11 cellular contexts compared by ENCODE assay signal in the genomic region with DNA sequence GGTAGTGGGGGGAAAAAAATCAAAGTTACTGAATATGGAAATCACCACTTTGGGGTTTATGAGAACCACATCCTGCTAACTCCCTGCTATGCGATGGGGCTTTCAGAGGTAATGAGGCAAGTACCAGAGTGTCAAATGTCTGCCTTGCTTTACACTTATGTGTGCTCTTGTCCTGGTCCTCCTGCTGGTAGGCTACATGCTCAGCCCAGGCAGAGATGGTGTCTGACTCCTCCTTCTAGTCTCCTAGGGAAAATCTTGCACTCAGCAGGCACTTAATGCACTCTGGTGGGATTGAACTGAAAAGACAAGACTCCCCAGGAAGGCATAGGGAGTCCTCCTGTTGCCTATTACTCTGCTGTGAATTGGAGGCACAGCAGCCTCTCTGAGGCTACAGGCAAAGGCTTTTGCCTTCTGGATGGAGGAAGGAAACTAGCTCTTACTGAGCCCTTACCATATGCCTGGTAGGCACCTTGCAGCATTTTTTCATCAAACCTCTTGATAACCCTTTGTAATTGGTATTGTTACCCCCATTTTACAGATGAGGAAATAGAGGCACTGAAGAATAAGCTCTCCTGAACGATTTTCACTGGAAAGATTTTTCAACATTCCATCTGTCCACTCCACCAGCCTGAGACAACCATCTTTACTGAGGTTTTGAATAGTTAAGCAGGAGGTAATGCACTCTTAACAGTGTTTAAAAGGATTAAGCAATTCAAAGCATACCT.
DNase-seq lines count a peak whose midpoint lies in the region; ATAC-seq and TF ChIP-seq lines count a peak whose summit lies in the region.
"Had no signal": no experiment of that assay in that cellular context is flagged by ENCODE, and none has a peak within 500 bp of the region (broad histone marks: within the 10 kb centered on the region; RNA-seq: fewer than 3 reads in every experiment).

No MANE protein-coding gene starts in this region.

- H3K36me3 Mint-ChIP-seq in activated CD8-positive, alpha-beta T cell treated with anti-CD3 and anti-CD28 coated beads for 36 hours (ENCODE audit: low read depth), result no peaks in the 10 kb centered on the region
- H3K36me3 Mint-ChIP-seq in activated CD8-positive, alpha-beta T cell treated with anti-CD3 and anti-CD28 coated beads, Interleukin-2, amount 10 ng/mL, durations not matched to agents 7 days and 5 days (ENCODE audit: low read depth), result no peaks in the 10 kb centered on the region
- no peaks in the 10 kb centered on the region for H3K36me3 Mint-ChIP-seq in GM23338 (ENCODE audit: low read depth)

- peaks cover 24% of the 10 kb centered on the region for H3K27me3 Mint-ChIP-seq in activated CD8-positive, alpha-beta T cell treated with anti-CD3 and anti-CD28 coated beads for 36 hours
- H3K27me3 Mint-ChIP-seq in activated CD8-positive, alpha-beta T cell treated with anti-CD3 and anti-CD28 coated beads, Interleukin-2, amount 10 ng/mL, durations not matched to agents 7 days and 5 days (ENCODE audit: low read depth), result peaks cover 13% of the 10 kb centered on the region
- peaks cover 4% of the 10 kb centered on the region for H3K27me3 Mint-ChIP-seq in GM23338 (ENCODE audit: insufficient read depth, low read depth, poor library complexity)

- H3F3A ChIP-seq in GM23338 (replicated peaks; ENCODE audit: low read depth), result no peaks in the 10 kb centered on the region

- H2AFZ ChIP-seq in GM23338, result no peak overlapping the region

- H3K79me2 ChIP-seq in GM23338 (replicated peaks; ENCODE audit: insufficient read depth), result no peaks in the 10 kb centered on the region

- no peak overlapping the region for H3K4me3 Mint-ChIP-seq in activated CD8-positive, alpha-beta T cell treated with anti-CD3 and anti-CD28 coated beads for 36 hours
- no peak overlapping the region for H3K4me3 Mint-ChIP-seq in activated CD8-positive, alpha-beta T cell treated with anti-CD3 and anti-CD28 coated beads, Interleukin-2, amount 10 ng/mL, durations not matched to agents 7 days and 5 days
- H3K4me3 Mint-ChIP-seq in GM23338, result no peak overlapping the region
- H3K4me3 Mint-ChIP-seq: activated B cell treated with CpG ODN at 0.5 μM for 24 hours had no signal

- intact Hi-C loops in activated CD8-positive, alpha-beta T cell treated with anti-CD3 and anti-CD28 coated beads for 36 hours (cut with micrococcal nuclease), result no loop called here

- H3K4me1 Mint-ChIP-seq in activated CD8-positive, alpha-beta T cell treated with anti-CD3 and anti-CD28 coated beads for 36 hours (ENCODE audit: low read depth), result peaks cover 6% of the 10 kb centered on the region
- peaks cover 7% of the 10 kb centered on the region for H3K4me1 Mint-ChIP-seq in activated CD8-positive, alpha-beta T cell treated with anti-CD3 and anti-CD28 coated beads, Interleukin-2, amount 10 ng/mL, durations not matched to agents 7 days and 5 days (ENCODE audit: low read depth)
- H3K4me1 Mint-ChIP-seq in GM23338, result peaks cover 7% of the 10 kb centered on the region; the same call in 2 of the 3 replicates

- peaks cover 6% of the 10 kb centered on the region for H3K9me2 ChIP-seq in GM23338 (ENCODE audit: insufficient read depth)

- H3K4me2 ChIP-seq in GM23338, result no peak overlapping the region

- no peak overlapping the region for H3K27ac Mint-ChIP-seq in activated CD8-positive, alpha-beta T cell treated with anti-CD3 and anti-CD28 coated beads for 36 hours
- H3K27ac Mint-ChIP-seq in activated CD8-positive, alpha-beta T cell treated with anti-CD3 and anti-CD28 coated beads, Interleukin-2, amount 10 ng/mL, durations not matched to agents 7 days and 5 days, result no peak overlapping the region
- H3K27ac Mint-ChIP-seq in GM23338, result no peak overlapping the region
- H3K27ac Mint-ChIP-seq: activated B cell treated with CpG ODN at 0.5 μM for 24 hours had no signal

- POLR2A ChIA-PET in activated CD8-positive, alpha-beta T cell treated with anti-CD3 and anti-CD28 coated beads for 36 hours (lab: Charles Lee), result no interaction called here
- POLR2A ChIA-PET in activated CD8-positive, alpha-beta T cell treated with anti-CD3 and anti-CD28 coated beads, Interleukin-2, amount 10 ng/mL, durations not matched to agents 7 days and 5 days (lab: Charles Lee), result no interaction called here

- CTCF ChIA-PET in activated CD8-positive, alpha-beta T cell treated with anti-CD3 and anti-CD28 coated beads for 36 hours (lab: Charles Lee), result interaction anchor here (3.8 kb wide), 1 partner anchor 15 kb away, joined by 15 read pairs; no protein-coding TSS in a partner anchor
- CTCF ChIA-PET in activated CD8-positive, alpha-beta T cell treated with anti-CD3 and anti-CD28 coated beads, Interleukin-2, amount 10 ng/mL, durations not matched to agents 7 days and 5 days (lab: Charles Lee), result interaction anchor here (1.5 kb wide), 1 partner anchor 11 kb away, joined by 4 read pairs; no protein-coding TSS in a partner anchor

- H3K9me3 Mint-ChIP-seq in activated CD8-positive, alpha-beta T cell treated with anti-CD3 and anti-CD28 coated beads for 36 hours, result no peaks in the 10 kb centered on the region
- no peaks in the 10 kb centered on the region for H3K9me3 Mint-ChIP-seq in activated CD8-positive, alpha-beta T cell treated with anti-CD3 and anti-CD28 coated beads, Interleukin-2, amount 10 ng/mL, durations not matched to agents 7 days and 5 days (ENCODE audit: insufficient read depth)
- no peaks in the 10 kb centered on the region for H3K9me3 Mint-ChIP-seq in GM23338
- H3K9me3 Mint-ChIP-seq: activated B cell treated with CpG ODN at 0.5 μM for 24 hours had no signal

- ATAC-seq in activated CD8-positive, alpha-beta T cell treated with anti-CD3 and anti-CD28 coated beads for 36 hours, result peak; percentile 64
- no peak for ATAC-seq in activated CD8-positive, alpha-beta T cell treated with anti-CD3 and anti-CD28 coated beads, Interleukin-2, amount 10 ng/mL, durations not matched to agents 7 days and 5 days
- peak; percentile 78 for ATAC-seq in GM23338
- peak; percentile 96 for ATAC-seq in HG03432 (IDR thresholded peaks at IDR 0.05; ENCODE audit: unreplicated experiment)
- ATAC-seq in stimulated activated naive CD8-positive, alpha-beta T cell treated with anti-CD3 and anti-CD28 coated beads, Interleukin-15, Interleukin-2, amounts not matched to agents 100 U/mL and 50 U/mL, for 24 hours, result peak; percentile 61

- H3K27ac ChIP-seq in GM23338 (ENCODE audit: low read depth) (no peak overlapping the region), WERI-Rb-1 (no peak overlapping the region)
- H3K27ac ChIP-seq: adrenal gland had no signal

- no peak overlapping the region for H3K4me3 ChIP-seq in GM23338
- H3K4me3 ChIP-seq in WERI-Rb-1 (ENCODE audit: low read depth, low read length), result no peak overlapping the region
- H3K4me3 ChIP-seq: adrenal gland had no signal

- DNase-seq in activated CD8-positive, alpha-beta T cell treated with anti-CD3 and anti-CD28 coated beads for 36 hours, result peak; percentile 5
- no peak for DNase-seq in activated CD8-positive, alpha-beta T cell treated with anti-CD3 and anti-CD28 coated beads, Interleukin-2, amount 10 ng/mL, durations not matched to agents 7 days and 5 days
- DNase-seq in GM23338 (ENCODE audit: low spot score) (peak; percentile 20), SKM-1 (lab: John Stamatoyannopoulos, UW; ENCODE audit: unreplicated experiment) (no peak), WERI-Rb-1 (no peak)
- DNase-seq in stimulated activated naive CD8-positive, alpha-beta T cell treated with anti-CD3 and anti-CD28 coated beads, Interleukin-15, Interleukin-2, amounts not matched to agents 100 U/mL and 50 U/mL, for 24 hours, result no peak
- DNase-seq in stimulated activated CD4-positive, alpha-beta T cell treated with anti-CD3 and anti-CD28 coated beads, Interleukin-1b, Interleukin-23, amount 100 ng/mL, for 48 hours, result no peak
- DNase-seq: activated B cell treated with CpG ODN at 0.5 μM for 24 hours, adrenal gland, Kasumi-1 had no signal

- no peaks in the 10 kb centered on the region for H3K27me3 ChIP-seq in GM23338 (ENCODE audit: insufficient read depth)
- peaks cover 13% of the 10 kb centered on the region for H3K27me3 ChIP-seq in WERI-Rb-1 (ENCODE audit: insufficient read depth, low read depth, severe bottlenecking)
- H3K27me3 ChIP-seq: adrenal gland had no signal

- H3K9me3 ChIP-seq in WERI-Rb-1 (ENCODE audit: severe bottlenecking), result no peaks in the 10 kb centered on the region
- H3K9me3 ChIP-seq: adrenal gland had no signal

- no peak for TF ChIP-seq CTCF in activated CD8-positive, alpha-beta T cell treated with anti-CD3 and anti-CD28 coated beads for 36 hours (IDR thresholded peaks at IDR 0.05)
- TF ChIP-seq CTCF in GM23338 (conservative IDR thresholded peaks at IDR 0.05; ENCODE audit: low read depth in 2 of 2) (no peak), WERI-Rb-1 (IDR thresholded peaks at IDR 0.05; ENCODE audit: low read depth, low read length) (no peak)

- H3K36me3 ChIP-seq in GM23338 (ENCODE audit: insufficient read depth), result no peaks in the 10 kb centered on the region
- H3K36me3 ChIP-seq in WERI-Rb-1, result no peaks in the 10 kb centered on the region
- H3K36me3 ChIP-seq: adrenal gland had no signal

- no peaks in the 10 kb centered on the region for H4K20me1 ChIP-seq in GM23338 (replicated peaks; ENCODE audit: insufficient read depth)

- H3K4me1 ChIP-seq in GM23338 (ENCODE audit: insufficient read depth), result no peaks in the 10 kb centered on the region
- H3K4me1 ChIP-seq: adrenal gland had no signal

TF ChIP-seq in GM23338, 12 proteins besides CTCF, POLR2A, EP300 and RAD21:
- TF ChIP-seq POLR2AphosphoS5 (IDR thresholded peaks at IDR 0.05; ENCODE audit: low read depth) (no peak), NANOG (IDR thresholded peaks at IDR 0.05; ENCODE audit: borderline replicate concordance) (no peak)

Comparison
In these comparisons a context has a peak if more than half of its experiments do, and no peak if none do; other contexts are left out.
1. DNase-seq: peak in activated CD8-positive, alpha-beta T cell treated with anti-CD3 and anti-CD28 coated beads for 36 hours (single experiment) and GM23338 (single experiment); none in activated CD8-positive, alpha-beta T cell treated with anti-CD3 and anti-CD28 coated beads, Interleukin-2, amount 10 ng/mL, durations not matched to agents 7 days and 5 days (single experiment), stimulated activated naive CD8-positive, alpha-beta T cell treated with anti-CD3 and anti-CD28 coated beads, Interleukin-15, Interleukin-2, amounts not matched to agents 100 U/mL and 50 U/mL, for 24 hours (single experiment), SKM-1 (single experiment), stimulated activated CD4-positive, alpha-beta T cell treated with anti-CD3 and anti-CD28 coated beads, Interleukin-1b, Interleukin-23, amount 100 ng/mL, for 48 hours (single experiment) and WERI-Rb-1 (single experiment).